ENCODE assay signal across 8 cellular contexts in genomic region chr3:174355505-174355904, GRCh38.
A peak's percentile ranks its signal among the peaks of the same experiment; 100 is the strongest.
DNase-seq lines count a peak whose midpoint lies in the region; ATAC-seq and TF ChIP-seq lines count a peak whose summit lies in the region.

No MANE protein-coding gene starts in this region.

- H3K4me1 ChIP-seq in HAP-1 (peaks cover 12% of the 10 kb centered on the region; the same call in 1 of the 2 replicates), foreskin keratinocyte (no peaks in the 10 kb centered on the region)

- H3K27ac ChIP-seq in AG04450 (ENCODE audit: low read depth, low read length) (no peak overlapping the region), foreskin keratinocyte (no peak overlapping the region)

- TF ChIP-seq CTCF in AG04450 (IDR thresholded peaks at IDR 0.05; ENCODE audit: low read depth, low read length) = peak; percentile 23; the same call in 1 of the 2 replicates
- peak; percentile 60 for TF ChIP-seq CTCF in foreskin keratinocyte (conservative IDR thresholded peaks at IDR 0.05)
- no peak for TF ChIP-seq CTCF in omental fat pad (IDR thresholded peaks at IDR 0.05)

- peak; percentile 63 for ATAC-seq in foreskin keratinocyte
- ATAC-seq in GM21447 (IDR thresholded peaks at IDR 0.05; ENCODE audit: unreplicated experiment) = no peak
- no peak for ATAC-seq in omental fat pad (ENCODE audit: low FRiP score)

- no peaks in the 10 kb centered on the region for H3K36me3 ChIP-seq in HAP-1 (replicated peaks)

- POLR2A ChIA-PET in AG04450 (lab: Yijun Ruan, JAX) = no interaction called here

- CTCF ChIA-PET in AG04450 (lab: Charles Lee) = no interaction called here

- in situ Hi-C loops in HAP-1 (cut with MboI; ENCODE audit: low sequenced_read_pairs) = no loop called here

- no peaks in the 10 kb centered on the region for H3K27me3 ChIP-seq in AG04450 (ENCODE audit: control insufficient read depth, insufficient read depth, low read length)
- no peaks in the 10 kb centered on the region for H3K27me3 ChIP-seq in HAP-1 (ENCODE audit: low read depth)
- no peaks in the 10 kb centered on the region for H3K27me3 ChIP-seq in foreskin keratinocyte

- DNase-seq in AG04450 (ENCODE audit: low read depth, low spot score) (no peak), HAP-1 (ENCODE audit: low spot score in 2 of 2) (peak; percentile 31 to 64), NCI-H82 (lab: John Stamatoyannopoulos, UW) (peak; percentile 74), foreskin keratinocyte (peak; percentile 6 to 32), C1 segment of cervical spinal cord (lab: John Stamatoyannopoulos, UW) (no peak), GDM1 (lab: John Stamatoyannopoulos, UW) (no peak), omental fat pad (ENCODE audit: low spot score) (no peak)

- H3K9me3 ChIP-seq in AG04450 (ENCODE audit: control insufficient read depth, insufficient read depth, low read length) = no peaks in the 10 kb centered on the region
- no peaks in the 10 kb centered on the region for H3K9me3 ChIP-seq in HAP-1

- H3K4me3 ChIP-seq in AG04450 (ENCODE audit: low read depth, low read length) = no peak overlapping the region
- H3K4me3 ChIP-seq in HAP-1 = no peak overlapping the region

Comparison
In these comparisons a context has a peak if more than half of its experiments do, and no peak if none do; other contexts are left out.
1. DNase-seq: peak in HAP-1 (2 of 2), NCI-H82 (single experiment) and foreskin keratinocyte (2 of 2); none in AG04450 (single experiment), C1 segment of cervical spinal cord (0 of 14), GDM1 (single experiment) and omental fat pad (single experiment).
2. CTCF ChIP-seq: peak in AG04450 (single experiment) and foreskin keratinocyte (single experiment); none in omental fat pad (0 of 3).